In genomic region chr12:14928946-14929345, GRCh38 we compare ENCODE assay signal across 14 cellular contexts. TPM values are rescaled to one million over a fixed set of nuclear protein-coding genes. Genes with fewer than 3 reads are reported as not detected.
DNase-seq lines count a peak whose midpoint lies in the region; ATAC-seq and TF ChIP-seq lines count a peak whose summit lies in the region.
"Had no signal": no experiment of that assay in that cellular context is flagged by ENCODE, and none has a peak within 500 bp of the region (broad histone marks: within the 10 kb centered on the region; RNA-seq: fewer than 3 reads in every experiment).

No MANE protein-coding gene starts in this region.

- H3K4me1 ChIP-seq in mucosa of descending colon (ENCODE audit: low read depth): no peaks in the 10 kb centered on the region
- no peaks in the 10 kb centered on the region for H3K4me1 ChIP-seq in CD4-positive, alpha-beta memory T cell (ENCODE audit: insufficient read depth, low read length)

- POLR2A ChIA-PET in CD4-positive, alpha-beta memory T cell (lab: Charles Lee; ENCODE audit: partially characterized antibody): interaction anchor here (0.5 to 0.9 kb wide), 4 partner anchors 9 to 68 kb away, joined by 3 to 5 read pairs (median 4); partner anchors contain the start of gene ERP27

- CTCF ChIA-PET in CD4-positive, alpha-beta memory T cell (lab: Charles Lee; ENCODE audit: partially characterized antibody): interaction anchor here (1.4 to 2.2 kb wide), 3 partner anchors 9 to 66 kb away, joined by 5 to 11 read pairs (median 8); partner anchors contain the start of gene ERP27

- peaks cover 2 to 10% (median 5%) of the 10 kb centered on the region in 4 donors for H3K4me1 Mint-ChIP-seq in CD4-positive, alpha-beta memory T cell
- H3K4me1 Mint-ChIP-seq: activated CD4-positive, alpha-beta T cell treated with anti-CD3 and anti-CD28 coated beads, Interleukin-2, amount 10 ng/mL, durations not matched to agents 7 days and 5 days had no signal

- TF ChIP-seq CTCF in epithelial cell of esophagus (IDR thresholded peaks at IDR 0.05; ENCODE audit: insufficient read depth, low read depth, low read length, missing control alignments) (no peak), mucosa of descending colon (IDR thresholded peaks at IDR 0.05) (no peak), omental fat pad (IDR thresholded peaks at IDR 0.05) (no peak)

- H3K27ac Mint-ChIP-seq in CD4-positive, alpha-beta memory T cell: peak overlapping the region in 3 of 7 donors; percentile 12 to 79 (median 69)
- H3K27ac Mint-ChIP-seq: activated CD4-positive, alpha-beta T cell treated with anti-CD3 and anti-CD28 coated beads, Interleukin-2, amount 10 ng/mL, durations not matched to agents 7 days and 5 days had no signal

- DNase-seq in DMS53 treated with DMSO at 0.1 percent for 48 hours (lab: John Stamatoyannopoulos, UW; ENCODE audit: unreplicated experiment): peak; percentile 91
- DNase-seq in NCI-H526 treated with DMSO at 0.1 percent for 48 hours (lab: John Stamatoyannopoulos, UW): peak; percentile 52
- peak; percentile 88 for DNase-seq in epithelial cell of esophagus (ENCODE audit: low read depth)
- peak in 1 of 3 donors; percentile 54 for DNase-seq in mucosa of descending colon
- no peak for DNase-seq in CD4-positive, alpha-beta memory T cell
- no peak for DNase-seq in omental fat pad (ENCODE audit: low spot score)
- DNase-seq: activated CD4-positive, alpha-beta T cell treated with anti-CD3 and anti-CD28 coated beads, Interleukin-2, amount 10 ng/mL, durations not matched to agents 7 days and 5 days; activated naive CD4-positive, alpha-beta T cell treated with Interleukin-2 at 50 U/mL for 16 hours; occipital lobe; stimulated activated CD4-positive, alpha-beta T cell treated with anti-CD3 and anti-CD28 coated beads, Interleukin-4, amount 100 ng/mL, for 24 hours had no signal

- intact Hi-C loops in mucosa of descending colon (cut with DNase I, micrococcal nuclease): no loop called here
- intact Hi-C loops in CD4-positive, alpha-beta memory T cell (cut with micrococcal nuclease): no loop called here

- peaks cover 56% of the 10 kb centered on the region in 2 donors for H3K36me3 Mint-ChIP-seq in CD4-positive, alpha-beta memory T cell

- H3K27me3 ChIP-seq in CD4-positive, alpha-beta memory T cell (ENCODE audit: insufficient read depth, low read length): no peaks in the 10 kb centered on the region
- H3K27me3 ChIP-seq: SJSA1 had no signal

- H3K4me3 Mint-ChIP-seq in CD4-positive, alpha-beta memory T cell: no peak overlapping the region
- H3K4me3 Mint-ChIP-seq: activated CD4-positive, alpha-beta T cell treated with anti-CD3 and anti-CD28 coated beads, Interleukin-2, amount 10 ng/mL, durations not matched to agents 7 days and 5 days had no signal

- H3K36me3 ChIP-seq in mucosa of descending colon (ENCODE audit: low read depth): no peaks in the 10 kb centered on the region
- peaks cover 21% of the 10 kb centered on the region for H3K36me3 ChIP-seq in CD4-positive, alpha-beta memory T cell (ENCODE audit: insufficient read depth, low read length)
- H3K36me3 ChIP-seq: SJSA1 had no signal

- no peaks in the 10 kb centered on the region for H3K27me3 Mint-ChIP-seq in CD4-positive, alpha-beta memory T cell
- H3K27me3 Mint-ChIP-seq: activated CD4-positive, alpha-beta T cell treated with anti-CD3 and anti-CD28 coated beads, Interleukin-2, amount 10 ng/mL, durations not matched to agents 7 days and 5 days had no signal

- peaks cover 0 to 2% (median 0%) of the 10 kb centered on the region in 8 donors for H3K9me3 Mint-ChIP-seq in CD4-positive, alpha-beta memory T cell
- H3K9me3 Mint-ChIP-seq: activated CD4-positive, alpha-beta T cell treated with anti-CD3 and anti-CD28 coated beads, Interleukin-2, amount 10 ng/mL, durations not matched to agents 7 days and 5 days had no signal

- H3K4me3 ChIP-seq in epithelial cell of esophagus (ENCODE audit: low read length) (peak overlapping the region; percentile 11), mucosa of descending colon (no peak overlapping the region)
- H3K4me3 ChIP-seq in CD4-positive, alpha-beta memory T cell (ENCODE audit: low read length in 2 of 2): no peak overlapping the region
- H3K4me3 ChIP-seq: SJSA1 had no signal

- H3K27ac ChIP-seq in CD4-positive, alpha-beta memory T cell (ENCODE audit: low read depth, low read length): no peak overlapping the region
- H3K27ac ChIP-seq: KMS-11, SJSA1 had no signal

- peak; percentile 78 for ATAC-seq in mucosa of descending colon
- ATAC-seq in omental fat pad (ENCODE audit: low FRiP score): no peak
- ATAC-seq in HG03442 (IDR thresholded peaks at IDR 0.05; ENCODE audit: unreplicated experiment): no peak
- no peak for ATAC-seq in HG03565 (IDR thresholded peaks at IDR 0.05; ENCODE audit: unreplicated experiment)

- H3K9me3 ChIP-seq in mucosa of descending colon: no peaks in the 10 kb centered on the region
- no peaks in the 10 kb centered on the region for H3K9me3 ChIP-seq in CD4-positive, alpha-beta memory T cell (ENCODE audit: control insufficient read depth in 1 of 2, low read length in 2 of 2)
- H3K9me3 ChIP-seq: SJSA1 had no signal

RNA-seq across cellular contexts. Expression of gene ERP27, which starts 9.4 kb away (rescaled TPM):
- 1 to 10 TPM; 1.4 to 5.6 (median 4.1) TPM for total RNA-seq in mucosa of descending colon
- total RNA-seq in CD4-positive, alpha-beta memory T cell: 10 to 100 TPM in 1 of 2 experiments, 1 to 10 TPM in 1; 9.3 to 11.5 TPM
- polyA plus RNA-seq in CD4-positive, alpha-beta memory T cell: 1 to 10 TPM; 3.4 to 4.5 TPM
- under 1 TPM in 2 of 4 donors, not detected in 2; 0.56 to 0.60 TPM for total RNA-seq in omental fat pad
- total RNA-seq: occipital lobe, SJSA1 had no signal

RNA-seq across cellular contexts. Expression of gene ARHGDIB, which starts 32.5 kb away (rescaled TPM):
- total RNA-seq in mucosa of descending colon (10 to 100 TPM; 26.2 to 78.2 (median 37.8) TPM), omental fat pad (100 to 1,000 TPM; 128 to 259 (median 205) TPM)
- 100 to 1,000 TPM; 717 to 768 TPM for total RNA-seq in CD4-positive, alpha-beta memory T cell
- 1,000 to 10,000 TPM; 2,962 to 4,406 TPM for polyA plus RNA-seq in CD4-positive, alpha-beta memory T cell

RNA-seq across cellular contexts. Expression of gene MGP, which starts 43.3 kb away (rescaled TPM):
- 100 to 1,000 TPM in 2 of 3 donors, 10 to 100 TPM in 1; 42.9 to 655 (median 121) TPM for total RNA-seq in mucosa of descending colon
- under 1 TPM in 1 of 2 experiments, not detected in 1; 0.49 TPM for total RNA-seq in CD4-positive, alpha-beta memory T cell
- not detected for polyA plus RNA-seq in CD4-positive, alpha-beta memory T cell
- total RNA-seq in omental fat pad: 100 to 1,000 TPM; 317 to 851 (median 829) TPM
- total RNA-seq: SJSA1 had no signal

RNA-seq across cellular contexts. Expression of gene PDE6H, which starts 43.9 kb away (rescaled TPM):
- total RNA-seq in mucosa of descending colon (under 1 TPM in 1 of 3 donors, not detected in 2; 0.55 TPM), omental fat pad (not detected)
- total RNA-seq in CD4-positive, alpha-beta memory T cell: not detected
- not detected for polyA plus RNA-seq in CD4-positive, alpha-beta memory T cell
- total RNA-seq: activated CD4-positive, alpha-beta T cell treated with anti-CD3 and anti-CD28 coated beads, Interleukin-2, amount 10 ng/mL, durations not matched to agents 7 days and 5 days; occipital lobe; SJSA1 had no signal

Comparison
In these comparisons a context has a peak if more than half of its experiments do, and no peak if none do; other contexts are left out.
1. DNase-seq: peak in DMS53 treated with DMSO at 0.1 percent for 48 hours (single experiment), NCI-H526 treated with DMSO at 0.1 percent for 48 hours (single experiment) and epithelial cell of esophagus (single experiment); none in CD4-positive, alpha-beta memory T cell (0 of 5) and omental fat pad (single experiment).
2. RNA of gene MGP, which starts 43.3 kb away (total RNA-seq): 317 to 851 TPM in omental fat pad and 42.9 to 655 TPM in mucosa of descending colon; 0.49 TPM in CD4-positive, alpha-beta memory T cell; every median in the first group is over 10 times any median in the second.